18 cellular contexts compared by ENCODE assay signal in genomic region chr7:124162667-124163066, GRCh38.
"Had no signal": no experiment of that assay in that cellular context is flagged by ENCODE, and none has a peak within 500 bp of the region (broad histone marks: within the 10 kb centered on the region; RNA-seq: fewer than 3 reads in every experiment).

No MANE protein-coding gene starts in this region.

- H3K4me1 ChIP-seq: right atrium auricular region, tibial nerve had no signal

- H3K36me3 Mint-ChIP-seq: activated CD4-positive, alpha-beta memory T cell treated with anti-CD3 and anti-CD28 coated beads for 36 hours; activated naive CD8-positive, alpha-beta T cell treated with anti-CD3 and anti-CD28 coated beads, Interleukin-2, amount 10 ng/mL, durations not matched to agents 7 days and 5 days; naive B cell; stimulated activated memory B cell treated with anti-CD40 and anti-IgM and Interleukin-4, amounts not matched to agents 10 μg/mL and 1 μg/mL and 100 μg/mL, for 72 hours had no signal

- H3K27ac Mint-ChIP-seq: activated CD4-positive, alpha-beta memory T cell treated with anti-CD3 and anti-CD28 coated beads for 36 hours; activated naive CD8-positive, alpha-beta T cell treated with anti-CD3 and anti-CD28 coated beads, Interleukin-2, amount 10 ng/mL, durations not matched to agents 7 days and 5 days; dendritic cell treated with granulocyte-macrophage colony-stimulating factor and Interleukin-4, amounts not matched to agents 40 ng/mL and 50 ng/mL, for 4 days; naive B cell; stimulated activated memory B cell treated with anti-CD40 and anti-IgM and Interleukin-4, amounts not matched to agents 10 μg/mL and 1 μg/mL and 100 μg/mL, for 72 hours had no signal

- H3K27me3 ChIP-seq: neutrophil, right atrium auricular region, tibial nerve had no signal

- H3K4me3 ChIP-seq: lung, right atrium auricular region, tibial nerve had no signal

- H3K4me3 Mint-ChIP-seq: activated CD4-positive, alpha-beta memory T cell treated with anti-CD3 and anti-CD28 coated beads for 36 hours; activated naive CD8-positive, alpha-beta T cell treated with anti-CD3 and anti-CD28 coated beads, Interleukin-2, amount 10 ng/mL, durations not matched to agents 7 days and 5 days; dendritic cell treated with granulocyte-macrophage colony-stimulating factor and Interleukin-4, amounts not matched to agents 40 ng/mL and 50 ng/mL, for 4 days; naive B cell; stimulated activated memory B cell treated with anti-CD40 and anti-IgM and Interleukin-4, amounts not matched to agents 10 μg/mL and 1 μg/mL and 100 μg/mL, for 72 hours had no signal

- H3K36me3 ChIP-seq: neutrophil, right atrium auricular region, tibial nerve had no signal

- H3K27me3 Mint-ChIP-seq: activated CD4-positive, alpha-beta memory T cell treated with anti-CD3 and anti-CD28 coated beads for 36 hours; activated naive CD8-positive, alpha-beta T cell treated with anti-CD3 and anti-CD28 coated beads, Interleukin-2, amount 10 ng/mL, durations not matched to agents 7 days and 5 days; dendritic cell treated with granulocyte-macrophage colony-stimulating factor and Interleukin-4, amounts not matched to agents 40 ng/mL and 50 ng/mL, for 4 days; naive B cell; stimulated activated memory B cell treated with anti-CD40 and anti-IgM and Interleukin-4, amounts not matched to agents 10 μg/mL and 1 μg/mL and 100 μg/mL, for 72 hours had no signal

- H3K9me3 Mint-ChIP-seq: activated naive CD8-positive, alpha-beta T cell treated with anti-CD3 and anti-CD28 coated beads, Interleukin-2, amount 10 ng/mL, durations not matched to agents 7 days and 5 days; dendritic cell treated with granulocyte-macrophage colony-stimulating factor and Interleukin-4, amounts not matched to agents 40 ng/mL and 50 ng/mL, for 4 days had no signal

- ATAC-seq: left cardiac atrium; stimulated activated memory B cell treated with anti-CD40 and anti-IgM and Interleukin-4, amounts not matched to agents 10 μg/mL and 1 μg/mL and 100 μg/mL, for 72 hours had no signal

- DNase-seq: activated CD4-positive, alpha-beta memory T cell treated with anti-CD3 and anti-CD28 coated beads for 36 hours; activated gamma-delta T cell treated with Interleukin-2 at 50 U/mL for 16 hours; activated naive CD8-positive, alpha-beta T cell treated with anti-CD3 and anti-CD28 coated beads, Interleukin-2, amount 10 ng/mL, durations not matched to agents 7 days and 5 days; activated T-cell treated with anti-CD3 and anti-CD28 coated beads, Interleukin-2, amount 50 U/mL, for 48 hours; anterior cingulate cortex; cerebellar nuclear complex; left cardiac atrium; midbrain; naive B cell; posterior cingulate gyrus; small intestine; stimulated activated CD4-positive, alpha-beta T cell treated with anti-CD3 and anti-CD28 coated beads, Interleukin-1b, Interleukin-23, amount 100 ng/mL, for 48 hours had no signal

- H3K4me1 Mint-ChIP-seq: activated naive CD8-positive, alpha-beta T cell treated with anti-CD3 and anti-CD28 coated beads, Interleukin-2, amount 10 ng/mL, durations not matched to agents 7 days and 5 days; naive B cell; stimulated activated memory B cell treated with anti-CD40 and anti-IgM and Interleukin-4, amounts not matched to agents 10 μg/mL and 1 μg/mL and 100 μg/mL, for 72 hours had no signal

- H3K27ac ChIP-seq: neutrophil, right atrium auricular region, tibial nerve had no signal

- H3K9me3 ChIP-seq: neutrophil, right atrium auricular region had no signal
